Comparison of ENCODE assay signal across 1 cellular context in genomic region chr9:104747565-104748358, GRCh38.
TF ChIP-seq lines count a peak whose summit lies in the region.

NIPSNAP3A (plus strand) TSS chr9:104747683; CDS start chr9:104747793, 110 bp downstream.

TF ChIP-seq in K562, 482 proteins besides CTCF, POLR2A, EP300 and RAD21 (continued from another document and continues in another):
- TF ChIP-seq ZBTB11 (CRISPR knock-in tag; IDR thresholded peaks at IDR 0.05) (peak in 2 of 3 experiments; percentile 17 to 80; a peak in 2 of 6 replicates), HMGXB4 (CRISPR knock-in tag; IDR thresholded peaks at IDR 0.05) (no peak), THRB (CRISPR knock-in tag; conservative IDR thresholded peaks at IDR 0.05) (no peak), ZBTB26 (CRISPR knock-in tag; IDR thresholded peaks at IDR 0.05) (no peak), U2AF1 (optimal IDR thresholded peaks at IDR 0.05; ENCODE audit: low read depth, low read length) (no peak), ZNF146 (CRISPR knock-in tag; IDR thresholded peaks at IDR 0.05; ENCODE audit: unreplicated experiment) (no peak), SUPT5H (IDR thresholded peaks at IDR 0.05) (peak; percentile 74; the same call in 1 of the 2 replicates), ZNF121 (CRISPR knock-in tag; conservative IDR thresholded peaks at IDR 0.05) (no peak), TGIF2 (CRISPR knock-in tag; IDR thresholded peaks at IDR 0.05) (peak; percentile 46; the same call in 1 of the 2 replicates), NUFIP1 (IDR thresholded peaks at IDR 0.05; ENCODE audit: partially characterized antibody) (no peak), FOSL1 (tag; conservative IDR thresholded peaks at IDR 0.05) (0 out of 2 replicates have a peak, but pooled peaks have one; percentile 18), SRSF7 (optimal IDR thresholded peaks at IDR 0.05; ENCODE audit: low read depth, low read length) (no peak), ZNF407 (IDR thresholded peaks at IDR 0.05; ENCODE audit: low read depth) (no peak), ZKSCAN3 (CRISPR knock-in tag; IDR thresholded peaks at IDR 0.05) (no peak), SFPQ (IDR thresholded peaks at IDR 0.05; ENCODE audit: low read depth, low read length) (no peak), TCF15 (CRISPR knock-in tag; IDR thresholded peaks at IDR 0.05) (no peak), ZMIZ1 (IDR thresholded peaks at IDR 0.05; ENCODE audit: low read depth in 2 of 2, low read length in 2 of 2) (no peak), ZC3H4 (CRISPR knock-in tag; IDR thresholded peaks at IDR 0.05; ENCODE audit: borderline replicate concordance) (no peak), IFI16 (CRISPR knock-in tag; IDR thresholded peaks at IDR 0.05) (no peak), ZNF277 (CRISPR knock-in tag; IDR thresholded peaks at IDR 0.05; ENCODE audit: borderline replicate concordance) (no peak), MAZ (CRISPR knock-in tag; conservative IDR thresholded peaks at IDR 0.05 in 1 of 2, IDR thresholded peaks at IDR 0.05 in 1 of 2) (peak; percentile 82 to 91), NFE2 (IDR thresholded peaks at IDR 0.05; ENCODE audit: low read depth) (no peak), HCFC1 (IDR thresholded peaks at IDR 0.05; ENCODE audit: low read depth, low read length) (peak; percentile 26; the same call in 1 of the 2 replicates), BHLHE40 (IDR thresholded peaks at IDR 0.05; ENCODE audit: low read length) (no peak), ARID1B (IDR thresholded peaks at IDR 0.05) (no peak), NR1H2 (CRISPR knock-in tag; IDR thresholded peaks at IDR 0.05) (no peak), ZNF24 (IDR thresholded peaks at IDR 0.05) (no peak), CREB5 (CRISPR knock-in tag; IDR thresholded peaks at IDR 0.05) (no peak), CC2D1A (IDR thresholded peaks at IDR 0.05) (no peak), GTF2E2 (tag; IDR thresholded peaks at IDR 0.05) (no peak)
